9 cellular contexts compared by ENCODE assay signal in genomic region chr16:84618428-84619102, GRCh38. TPM values are rescaled to one million over a fixed set of nuclear protein-coding genes. Genes with fewer than 3 reads are reported as not detected.
DNase-seq lines count a peak whose midpoint lies in the region; ATAC-seq and TF ChIP-seq lines count a peak whose summit lies in the region.
"Had no signal": no experiment of that assay in that cellular context is flagged by ENCODE, and none has a peak within 500 bp of the region (broad histone marks: within the 10 kb centered on the region; RNA-seq: fewer than 3 reads in every experiment).

No MANE protein-coding gene starts in this region.

- H3K36me3 ChIP-seq in HCT116 (ENCODE audit: control insufficient read depth in 1 of 2, insufficient read depth in 2 of 2, low read length in 2 of 2): peaks cover 0 to 17% of the 10 kb centered on the region in 2 experiments; a peak in 1 of 4 replicates

- no peaks in the 10 kb centered on the region for H3K27me3 ChIP-seq in HCT116 (ENCODE audit: insufficient read depth, low read length)

- POLR2A ChIA-PET in HCT116 (lab: Charles Lee): interaction anchor here (0.6 to 1.7 kb wide), 10 partner anchors 13 to 994 kb away, joined by 3 to 7 read pairs (median 4); no protein-coding TSS in a partner anchor
- POLR2A ChIA-PET in activated CD4-positive, alpha-beta memory T cell treated with anti-CD3 and anti-CD28 coated beads for 36 hours (lab: Charles Lee): interaction anchor here (1.0 to 7.0 kb wide), 3 partner anchors 17 to 112 kb away, joined by 4 to 54 read pairs (median 15); no protein-coding TSS in a partner anchor

- RAD21 ChIA-PET in HCT116 (lab: Charles Lee; ENCODE audit: low non-redundant PET in 1 of 2, low total read pairs in 2 of 2, uncharacterized antibody in 2 of 2, unreplicated experiment in 2 of 2): interaction anchor here (0.6 to 1.0 kb wide), 8 partner anchors 50 to 661 kb away, joined by 3 to 8 read pairs (median 4); no protein-coding TSS in a partner anchor

- H3K4me3 Mint-ChIP-seq in activated CD4-positive, alpha-beta memory T cell treated with anti-CD3 and anti-CD28 coated beads for 36 hours: peak overlapping the region; percentile 43

- peaks cover 35% of the 10 kb centered on the region for H3K4me1 Mint-ChIP-seq in activated CD4-positive, alpha-beta memory T cell treated with anti-CD3 and anti-CD28 coated beads for 36 hours (ENCODE audit: low read depth)

- BruUV-seq in HCT116 (replicated peaks; lab: Mats Ljungman, UMichigan): no TSS peak

- DNase-seq in AG10803 (ENCODE audit: low read depth): peak; percentile 94
- peak; percentile 99 for DNase-seq in HCT116 (ENCODE audit: low read depth, low spot score)
- DNase-seq in activated CD4-positive, alpha-beta memory T cell treated with anti-CD3 and anti-CD28 coated beads for 36 hours: no peak
- peak; percentile 94 for DNase-seq in glomerular visceral epithelial cell (ENCODE audit: extremely low spot score)
- DNase-seq in sciatic nerve (ENCODE audit: low spot score): no peak
- DNase-seq in cerebellar nuclear complex (lab: John Stamatoyannopoulos, UW): no peak
- DNase-seq in NCI-H187 (lab: John Stamatoyannopoulos, UW): no peak

- H3K4me3 ChIP-seq in AG10803 (ENCODE audit: low read length) (peak overlapping the region; percentile 49), HCT116 (replicated peaks in 1 of 2; ENCODE audit: low read depth in 1 of 2, low read length in 2 of 2) (peak overlapping the region; percentile 38 to 51)

- H3K27me3 Mint-ChIP-seq in activated CD4-positive, alpha-beta memory T cell treated with anti-CD3 and anti-CD28 coated beads for 36 hours: no peaks in the 10 kb centered on the region

- intact Hi-C loops in HCT116 (cut with micrococcal nuclease) (no loop called here), sciatic nerve (cut with DNase I) (loop anchor here (2.0 kb wide), 1 partner anchor 106 kb away; no protein-coding TSS in a partner anchor)
- intact Hi-C loops in activated CD4-positive, alpha-beta memory T cell treated with anti-CD3 and anti-CD28 coated beads for 36 hours (cut with micrococcal nuclease): no loop called here

- peaks cover 19 to 68% of the 10 kb centered on the region in 2 experiments for H3K4me1 ChIP-seq in HCT116 (ENCODE audit: control insufficient read depth in 1 of 2, insufficient read depth in 2 of 2, low read length in 2 of 2)

- peak overlapping the region; percentile 82 for H3K4me2 ChIP-seq in HCT116 (ENCODE audit: low read length)

- peaks cover 41% of the 10 kb centered on the region for H3K79me2 ChIP-seq in HCT116 (ENCODE audit: insufficient read depth, low read length)

- no peak for TF ChIP-seq POLR2A in HCT116 (IDR thresholded peaks at IDR 0.05; ENCODE audit: borderline replicate concordance, extremely low read depth, insufficient read depth, insufficient read length)

- H2AFZ ChIP-seq in HCT116 (ENCODE audit: low read depth, low read length, poor library complexity, severe bottlenecking): no peak overlapping the region

- H3K27ac Mint-ChIP-seq in activated CD4-positive, alpha-beta memory T cell treated with anti-CD3 and anti-CD28 coated beads for 36 hours: peak overlapping the region; percentile 3

- no peaks in the 10 kb centered on the region for H3K9me2 ChIP-seq in HCT116 (ENCODE audit: insufficient read depth)

- no peak for TF ChIP-seq RAD21 in HCT116 (IDR thresholded peaks at IDR 0.05; ENCODE audit: low read depth)

- H3K9me3 Mint-ChIP-seq in activated CD4-positive, alpha-beta memory T cell treated with anti-CD3 and anti-CD28 coated beads for 36 hours: no peaks in the 10 kb centered on the region

- no peaks in the 10 kb centered on the region; the same call in 1 of the 2 replicates for H4K20me1 ChIP-seq in HCT116 (ENCODE audit: insufficient read depth)

- H3K9me3 ChIP-seq in HCT116 (ENCODE audit: control insufficient read depth in 1 of 2, insufficient read depth in 1 of 2, low read depth in 1 of 2, low read length in 2 of 2): no peaks in the 10 kb centered on the region

- CTCF ChIA-PET in HCT116 (lab: Charles Lee): interaction anchor here (0.6 to 3.0 kb wide), 10 partner anchors 54 to 353 kb away, joined by 3 to 16 read pairs (median 4); no protein-coding TSS in a partner anchor
- CTCF ChIA-PET in activated CD4-positive, alpha-beta memory T cell treated with anti-CD3 and anti-CD28 coated beads for 36 hours (lab: Charles Lee): interaction anchor here (1.3 to 8.9 kb wide), 3 partner anchors 16 to 120 kb away, joined by 5 to 247 read pairs (median 6); partner anchors contain the start of gene MEAK7

- peak; percentile 69 for ATAC-seq in HCT116
- peak; percentile 31 for ATAC-seq in sciatic nerve
- no peak for ATAC-seq in HG02763 (IDR thresholded peaks at IDR 0.05; ENCODE audit: unreplicated experiment)

- H3K27ac ChIP-seq in HCT116 (ENCODE audit: low read depth, low read length): peak overlapping the region; percentile 86
- H3K27ac ChIP-seq: KMS-11 had no signal

- TF ChIP-seq CTCF in AG10803 (conservative IDR thresholded peaks at IDR 0.05; ENCODE audit: low read length): peak; percentile 14; the same call in 1 of the 2 replicates
- TF ChIP-seq CTCF in HCT116 (IDR thresholded peaks at IDR 0.05 in 2 of 3, conservative IDR thresholded peaks at IDR 0.05 in 1 of 3; ENCODE audit: borderline replicate concordance in 1 of 3, insufficient read depth in 1 of 3, low read depth in 2 of 3, low read length in 2 of 3): no peak

- peak overlapping the region; percentile 59 for H3K9ac ChIP-seq in HCT116 (ENCODE audit: low read length)
- H3K9ac ChIP-seq: KMS-11 had no signal

- H3K36me3 Mint-ChIP-seq in activated CD4-positive, alpha-beta memory T cell treated with anti-CD3 and anti-CD28 coated beads for 36 hours: peaks cover 30% of the 10 kb centered on the region

TF ChIP-seq in HCT116, 20 proteins besides CTCF, POLR2A, EP300 and RAD21:
- TF ChIP-seq MAX (IDR thresholded peaks at IDR 0.05) (no peak), SIN3A (IDR thresholded peaks at IDR 0.05; ENCODE audit: low read depth) (no peak), YY1 (IDR thresholded peaks at IDR 0.05; ENCODE audit: extremely low read depth, insufficient replicate concordance, low read depth, low read length) (peak; percentile 77), POLR2AphosphoS5 (IDR thresholded peaks at IDR 0.05; ENCODE audit: low read depth, low read length) (peak; percentile 68), EZH2 (IDR thresholded peaks at IDR 0.05) (no peak), ZBTB33 (IDR thresholded peaks at IDR 0.05; ENCODE audit: extremely low read depth, insufficient replicate concordance, low read length) (peak; percentile 29)
- TF ChIP-seq, protein P1, sequence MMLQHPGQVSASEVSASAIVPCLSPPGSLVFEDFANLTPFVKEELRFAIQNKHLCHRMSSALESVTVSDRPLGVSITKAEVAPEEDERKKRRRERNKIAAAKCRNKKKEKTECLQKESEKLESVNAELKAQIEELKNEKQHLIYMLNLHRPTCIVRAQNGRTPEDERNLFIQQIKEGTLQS (IDR thresholded peaks at IDR 0.05): no peak

RNA-seq across cellular contexts. Expression of gene COTL1, which starts 0.7 kb away (rescaled TPM):
- 276 TPM for total RNA-seq in HCT116 (2021; ENCODE audit: unreplicated experiment)
- polyA plus RNA-seq in HCT116 (2012): 173 and 223 TPM in 2 replicates
- 100 to 1,000 TPM; 358 to 364 TPM for total RNA-seq in activated CD4-positive, alpha-beta memory T cell treated with anti-CD3 and anti-CD28 coated beads for 36 hours
- total RNA-seq in sciatic nerve: 77.9 TPM

RNA-seq across cellular contexts. Expression of gene KLHL36, which starts 29.7 kb away (rescaled TPM):
- 79.0 TPM for total RNA-seq in HCT116 (2021; ENCODE audit: unreplicated experiment)
- 43.7 and 54.3 TPM in 2 replicates for polyA plus RNA-seq in HCT116 (2012)
- total RNA-seq in activated CD4-positive, alpha-beta memory T cell treated with anti-CD3 and anti-CD28 coated beads for 36 hours: 10 to 100 TPM; 56.1 to 56.8 TPM
- total RNA-seq in sciatic nerve: 60.2 TPM

Comparison
In these comparisons a context has a peak if more than half of its experiments do, and no peak if none do; other contexts are left out.
1. DNase-seq: peak in AG10803 (single experiment), HCT116 (single experiment) and glomerular visceral epithelial cell (single experiment); none in activated CD4-positive, alpha-beta memory T cell treated with anti-CD3 and anti-CD28 coated beads for 36 hours (single experiment), sciatic nerve (single experiment), cerebellar nuclear complex (0 of 2) and NCI-H187 (0 of 2).